In the genomic region with DNA sequence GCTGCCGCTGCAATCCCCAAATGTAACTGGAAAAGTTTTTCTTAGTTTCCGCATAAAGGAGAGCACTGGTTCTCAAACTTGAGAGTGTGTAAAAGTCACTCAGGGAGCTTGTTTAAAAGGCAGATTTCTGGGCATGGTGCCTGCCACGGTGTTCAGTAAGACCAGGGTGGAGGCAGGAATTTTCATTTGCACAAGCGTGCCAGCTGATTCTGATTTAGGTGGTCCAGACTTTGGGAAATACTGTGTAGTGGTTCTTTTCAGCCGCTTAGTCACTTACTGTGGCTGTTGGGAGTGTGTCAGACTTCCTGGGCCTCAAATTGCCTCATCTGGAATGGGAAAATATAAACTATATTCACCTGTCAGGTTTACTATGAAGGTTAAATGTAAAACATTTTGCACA, we compare ENCODE assay signal across 8 cellular contexts. TPM values are rescaled to one million over a fixed set of nuclear protein-coding genes. Genes with fewer than 3 reads are reported as not detected.
DNase-seq lines count a peak whose midpoint lies in the region; ATAC-seq and TF ChIP-seq lines count a peak whose summit lies in the region.

No MANE protein-coding gene starts in this region.

- peak overlapping the region; percentile 7 to 13 for H3K18ac ChIP-seq in mesenchymal stem cell (ENCODE audit: low read depth in 1 of 2, low read length in 2 of 2)

- no peak for TF ChIP-seq POLR2A in body of pancreas (IDR thresholded peaks at IDR 0.05)

- H3K27ac ChIP-seq in body of pancreas = peak overlapping the region in 2 of 4 donors; percentile 67 to 71
- peak overlapping the region; percentile 91 for H3K27ac ChIP-seq in mesenchymal stem cell (ENCODE audit: low read length, poor library complexity, severe bottlenecking)
- no peak overlapping the region for H3K27ac ChIP-seq in effector memory CD4-positive, alpha-beta T cell (ENCODE audit: insufficient read depth, low read length, poor library complexity, severe bottlenecking)

- peak overlapping the region; percentile 55 for H3K4me2 ChIP-seq in mesenchymal stem cell (ENCODE audit: low read length, poor library complexity, severe bottlenecking)

- no peak overlapping the region for H2BK5ac ChIP-seq in mesenchymal stem cell (ENCODE audit: low read depth, low read length, poor library complexity, severe bottlenecking)

- no peak overlapping the region for H4K91ac ChIP-seq in mesenchymal stem cell (ENCODE audit: low read length)

- peak overlapping the region; percentile 96 for H3K9ac ChIP-seq in mesenchymal stem cell (ENCODE audit: low read length)

- H2BK120ac ChIP-seq in mesenchymal stem cell (ENCODE audit: low read depth, low read length) = no peak overlapping the region

- H2BK15ac ChIP-seq in mesenchymal stem cell (ENCODE audit: low read depth, poor library complexity, severe bottlenecking) = no peak overlapping the region

- ATAC-seq in body of pancreas = no peak
- no peak for ATAC-seq in HG03097 (IDR thresholded peaks at IDR 0.05; ENCODE audit: low FRiP score, unreplicated experiment)

- H3K4ac ChIP-seq in mesenchymal stem cell (ENCODE audit: low read depth in 1 of 2, low read length in 2 of 2) = peak overlapping the region in 1 of 2 experiments; percentile 9

- peaks cover 17% of the 10 kb centered on the region for H3K4me1 ChIP-seq in body of pancreas
- peaks cover 18% of the 10 kb centered on the region for H3K4me1 ChIP-seq in mesenchymal stem cell (ENCODE audit: control insufficient read depth, insufficient read depth, low read depth, low read length)
- peaks cover 4% of the 10 kb centered on the region for H3K4me1 ChIP-seq in effector memory CD4-positive, alpha-beta T cell (ENCODE audit: control insufficient read depth, insufficient read depth, low read length, poor library complexity, severe bottlenecking)

- H3K27me3 ChIP-seq in body of pancreas (no peaks in the 10 kb centered on the region), mesenchymal stem cell (ENCODE audit: control insufficient read depth in 1 of 2, insufficient read depth in 1 of 2, low read length in 2 of 2) (no peaks in the 10 kb centered on the region)
- H3K27me3 ChIP-seq in effector memory CD4-positive, alpha-beta T cell (replicated peaks; ENCODE audit: control insufficient read depth, insufficient read depth, low read length, poor library complexity, severe bottlenecking) = no peaks in the 10 kb centered on the region

- H2AFZ ChIP-seq in mesenchymal stem cell (ENCODE audit: low read depth, low read length) = no peak overlapping the region

- H2AK5ac ChIP-seq in mesenchymal stem cell (ENCODE audit: low read length, severe bottlenecking) = peak overlapping the region; percentile 37

- peak overlapping the region; percentile 50 for H4K8ac ChIP-seq in mesenchymal stem cell (ENCODE audit: low read length)

- DNase-seq in A172 (ENCODE audit: low spot score) (peak; percentile 50), HFF-Myc (ENCODE audit: extremely low read depth, low read depth) (no peak), body of pancreas (peak in 1 of 4 donors; percentile 22), mesenchymal stem cell (peak; percentile 60), NCI-H2107 (lab: John Stamatoyannopoulos, UW) (no peak), H4 (ENCODE audit: low spot score) (no peak)
- no peak for DNase-seq in effector memory CD4-positive, alpha-beta T cell

- H3K79me1 ChIP-seq in mesenchymal stem cell (replicated peaks; ENCODE audit: low read length, poor library complexity, severe bottlenecking) = peaks cover 10% of the 10 kb centered on the region

- H2BK12ac ChIP-seq in mesenchymal stem cell (ENCODE audit: low read length in 2 of 2) = no peak overlapping the region

- intact Hi-C loops in body of pancreas (cut with DNase I) = no loop called here

- TF ChIP-seq CTCF in HFF-Myc (IDR thresholded peaks at IDR 0.05; ENCODE audit: low read depth, low read length, missing control alignments) (no peak), body of pancreas (IDR thresholded peaks at IDR 0.05) (no peak)

- no peaks in the 10 kb centered on the region for H3K36me3 ChIP-seq in body of pancreas (replicated peaks in 1 of 2; ENCODE audit: insufficient read depth in 1 of 2, low read depth in 2 of 2)
- H3K36me3 ChIP-seq in mesenchymal stem cell (ENCODE audit: control insufficient read depth in 1 of 2, insufficient read depth in 2 of 2, low read depth in 1 of 2, low read length in 2 of 2) = peaks cover 11 to 37% of the 10 kb centered on the region in 2 experiments
- no peaks in the 10 kb centered on the region for H3K36me3 ChIP-seq in effector memory CD4-positive, alpha-beta T cell (ENCODE audit: control insufficient read depth, insufficient read depth, low read length)

- H3K9me3 ChIP-seq in body of pancreas (no peaks in the 10 kb centered on the region), mesenchymal stem cell (ENCODE audit: control insufficient read depth, low read length) (no peaks in the 10 kb centered on the region)
- no peaks in the 10 kb centered on the region for H3K9me3 ChIP-seq in effector memory CD4-positive, alpha-beta T cell (ENCODE audit: control insufficient read depth, low read length)

- 20 to 25% methylated on average over 5 of the region's 5 CpGs for WGBS in body of pancreas, 2 donors
- WGBS in mesenchymal stem cell = 18% methylated on average over 4 of the region's 5 CpGs

- H3K4me3 ChIP-seq in HFF-Myc (replicated peaks; ENCODE audit: low read depth, low read length) = peak overlapping the region; percentile 92
- peak overlapping the region; percentile 66 to 95 for H3K4me3 ChIP-seq in body of pancreas
- peak overlapping the region in 1 of 2 experiments; percentile 93 for H3K4me3 ChIP-seq in mesenchymal stem cell (ENCODE audit: insufficient read depth in 1 of 2, low read depth in 1 of 2, low read length in 2 of 2)
- no peak overlapping the region for H3K4me3 ChIP-seq in effector memory CD4-positive, alpha-beta T cell (ENCODE audit: insufficient read depth, low read depth, low read length, poor library complexity, severe bottlenecking)

- H3K14ac ChIP-seq in mesenchymal stem cell (ENCODE audit: low read length in 2 of 2) = no peak overlapping the region

- H3K23ac ChIP-seq in mesenchymal stem cell (ENCODE audit: low read length in 2 of 2) = no peak overlapping the region

RNA-seq across cellular contexts. Expression of gene ARMC9, which starts 0.8 kb away (rescaled TPM):
- total RNA-seq in A172 (2014; rRNA removed; shearing (Covaris generic)) = 56.5 and 69.8 TPM in 2 replicates
- total RNA-seq in body of pancreas = 10 to 100 TPM in 1 of 2 donors, 1 to 10 TPM in 1; 6.9 to 10.1 TPM
- 200 TPM for polyA plus RNA-seq in mesenchymal stem cell (2013, experiment 1 of 2)
- polyA plus RNA-seq in mesenchymal stem cell (2013, experiment 2 of 2) = 202 TPM
- 34.4 and 41.9 TPM in 2 replicates for total RNA-seq in H4 (2014; rRNA removed; shearing (Covaris generic))

Comparison
In these comparisons a context has a peak if more than half of its experiments do, and no peak if none do; other contexts are left out.
1. DNase-seq: peak in A172 (single experiment) and mesenchymal stem cell (single experiment); none in HFF-Myc (single experiment), NCI-H2107 (single experiment), effector memory CD4-positive, alpha-beta T cell (0 of 3) and H4 (single experiment).